ENCODE assay signal across 8 cellular contexts in genomic region chr10:43361532-43362190, GRCh38. TPM values are rescaled to one million over a fixed set of nuclear protein-coding genes. Genes with fewer than 3 reads are reported as not detected.
A peak's percentile ranks its signal among the peaks of the same experiment; 100 is the strongest.
DNase-seq lines count a peak whose midpoint lies in the region; ATAC-seq, FAIRE-seq and TF ChIP-seq lines count a peak whose summit lies in the region.

No MANE protein-coding gene starts in this region.

- TF ChIP-seq POLR2A in sigmoid colon (IDR thresholded peaks at IDR 0.05) = no peak
- TF ChIP-seq POLR2A in GM12892 (IDR thresholded peaks at IDR 0.05; ENCODE audit: low read depth, low read length) = no peak

- H3K4me1 ChIP-seq in sigmoid colon = peaks cover 0 to 14% (median 12%) of the 10 kb centered on the region in 4 donors

- H3K36me3 ChIP-seq in sigmoid colon = no peaks in the 10 kb centered on the region

- no peak for DNase-seq in fibroblast of mammary gland (ENCODE audit: low read depth)
- no peak for DNase-seq in sigmoid colon
- DNase-seq in GM12892 (ENCODE audit: insufficient read length) = no peak
- no peak for DNase-seq in DMS114 treated with DMSO at 0.1 percent for 48 hours (lab: John Stamatoyannopoulos, UW; ENCODE audit: unreplicated experiment)
- DNase-seq in NK-92 (lab: John Stamatoyannopoulos, UW; ENCODE audit: unreplicated experiment) = no peak

- no peak for ATAC-seq in HG03439 (IDR thresholded peaks at IDR 0.05; ENCODE audit: unreplicated experiment)

- H3K27me3 ChIP-seq in sigmoid colon = no peaks in the 10 kb centered on the region

- 17 to 34% methylated on average over 21 of the region's 21 CpGs for WGBS in sigmoid colon, 2 donors

- H3K27ac ChIP-seq in VCaP = peak overlapping the region; percentile 70; the same call in 1 of the 2 replicates
- peak overlapping the region; percentile 63 to 74 (median 69) for H3K27ac ChIP-seq in sigmoid colon

- H3K4me3 ChIP-seq in GM08714 (ENCODE audit: low read length) (peak overlapping the region; percentile 76; the same call in 1 of the 2 replicates), fibroblast of mammary gland (ENCODE audit: control insufficient read depth, low read depth, low read length) (peak overlapping the region; percentile 46), sigmoid colon (peak overlapping the region; percentile 27 to 62 (median 52))

- intact Hi-C loops in sigmoid colon (cut with DNase I) = loop anchor here (5.0 kb wide), 1 partner anchor 36 kb away; no protein-coding TSS in a partner anchor

- no peaks in the 10 kb centered on the region for H3K9me3 ChIP-seq in sigmoid colon

- no peak for TF ChIP-seq EP300 in sigmoid colon (IDR thresholded peaks at IDR 0.05)

- TF ChIP-seq CTCF in VCaP (conservative IDR thresholded peaks at IDR 0.05) (no peak), fibroblast of mammary gland (conservative IDR thresholded peaks at IDR 0.05; ENCODE audit: control insufficient read depth, insufficient read depth, low read depth, low read length) (no peak), sigmoid colon (IDR thresholded peaks at IDR 0.05) (no peak)

- no peak for FAIRE-seq in GM12892 (lab: Jason Lieb, UNC)

RNA-seq across cellular contexts. Expression of gene FXYD4, which starts 9.8 kb away (rescaled TPM):
- not detected for total RNA-seq in sigmoid colon
- polyA plus RNA-seq in sigmoid colon = not detected
- polyA plus RNA-seq in GM12892 (2012; ENCODE audit: missing spikeins) = not detected

RNA-seq across cellular contexts. Expression of gene HNRNPF, which starts 47.3 kb away (rescaled TPM):
- total RNA-seq in sigmoid colon = 100 to 1,000 TPM; 101 to 185 (median 150) TPM
- 100 to 1,000 TPM; 117 to 194 (median 134) TPM for polyA plus RNA-seq in sigmoid colon
- 192 TPM for polyA plus RNA-seq in GM12892 (2012; ENCODE audit: missing spikeins)
